Comparison of ENCODE assay signal across 33 cellular contexts in genomic region chr21:14814282-14814681, GRCh38.
"Had no signal": no experiment of that assay in that cellular context is flagged by ENCODE, and none has a peak within 500 bp of the region (broad histone marks: within the 10 kb centered on the region; RNA-seq: fewer than 3 reads in every experiment).

No MANE protein-coding gene starts in this region.

- H3K4me3 ChIP-seq: MG63 had no signal

- H3K36me3 ChIP-seq: MG63 had no signal

- H3K4me2 ChIP-seq: KMS-11 had no signal

- H3K27me3 ChIP-seq: MG63 had no signal

- DNase-seq: Karpas-422, Kasumi-1, KG1, MG63, MM.1S, NCI-H1048, NCI-H1092, NCI-H1092 treated with DMSO at 0.1 percent for 48 hours, NCI-H1105, NCI-H1105 treated with DMSO at 0.1 percent for 48 hours, NCI-H1417 treated with DMSO at 0.1 percent for 48 hours, NCI-H1436, NCI-H1436 treated with DMSO at 0.1 percent for 48 hours, NCI-H146, NCI-H1694, NCI-H1694 treated with DMSO at 0.1 percent for 48 hours, NCI-H187, NCI-H187 treated with DMSO at 0.1 percent for 48 hours, NCI-H1930, NCI-H2029, NCI-H2029 treated with DMSO at 0.1 percent for 48 hours, NCI-H2081, NCI-H2081 treated with DMSO at 0.1 percent for 48 hours, NCI-H2107, NCI-H2171, NCI-H2171 treated with DMSO at 0.1 percent for 48 hours, NCI-H2227 treated with DMSO at 0.1 percent for 48 hours, NCI-H226, NCI-H345, NCI-H446, NCI-H446 treated with DMSO at 0.1 percent for 48 hours, NCI-H510A had no signal

- H3K27ac ChIP-seq: KMS-11 had no signal

- H3K9ac ChIP-seq: KMS-11 had no signal
